Comparison of ENCODE assay signal across 18 cellular contexts in genomic region chr1:78280626-78281025, GRCh38.
DNase-seq lines count a peak whose midpoint lies in the region; ATAC-seq and TF ChIP-seq lines count a peak whose summit lies in the region.
"Had no signal": no experiment of that assay in that cellular context is flagged by ENCODE, and none has a peak within 500 bp of the region (broad histone marks: within the 10 kb centered on the region; RNA-seq: fewer than 3 reads in every experiment).

No MANE protein-coding gene starts in this region.

- H3K4me1 ChIP-seq in breast epithelium, result no peaks in the 10 kb centered on the region
- H3K4me1 ChIP-seq: A549 had no signal

- BruUV-seq in MCF 10A (replicated peaks; lab: Mats Ljungman, UMichigan), result no TSS peak

- no peaks in the 10 kb centered on the region for H3K9me3 ChIP-seq in breast epithelium
- H3K9me3 ChIP-seq: A549 had no signal

- no peak for TF ChIP-seq CTCF in MCF 10A (IDR thresholded peaks at IDR 0.05; ENCODE audit: unreplicated experiment)
- TF ChIP-seq CTCF in breast epithelium (IDR thresholded peaks at IDR 0.05), result no peak
- no peak for TF ChIP-seq CTCF in fibroblast of the aortic adventitia (IDR thresholded peaks at IDR 0.05; ENCODE audit: insufficient read depth, low read length)
- no peak for TF ChIP-seq CTCF in CD14-positive monocyte (IDR thresholded peaks at IDR 0.05)

- H3K36me3 Mint-ChIP-seq in MCF 10A (ENCODE audit: insufficient read depth, unreplicated experiment) (peaks cover 7% of the 10 kb centered on the region), CD14-positive monocyte (no peaks in the 10 kb centered on the region)
- H3K36me3 Mint-ChIP-seq: CD4-positive, alpha-beta memory T cell had no signal

- H3K27me3 Mint-ChIP-seq in MCF 10A (ENCODE audit: insufficient read depth, unreplicated experiment) (no peaks in the 10 kb centered on the region), CD14-positive monocyte (ENCODE audit: low read depth in 3 of 3) (peaks cover 0 to 1% (median 0%) of the 10 kb centered on the region in 3 donors)

- POLR2A ChIA-PET in MCF 10A (lab: Yijun Ruan, JAX), result interaction anchor here (0.9 to 2.3 kb wide), 4 partner anchors 23 to 113 kb away, joined by 3 to 8 read pairs (median 4); no protein-coding TSS in a partner anchor

- H3K36me3 ChIP-seq in breast epithelium, result no peaks in the 10 kb centered on the region

- H3K4me3 Mint-ChIP-seq in MCF 10A (ENCODE audit: unreplicated experiment) (no peak overlapping the region), CD14-positive monocyte (no peak overlapping the region)
- H3K4me3 Mint-ChIP-seq: CD4-positive, alpha-beta memory T cell had no signal

- CTCF ChIA-PET in MCF 10A (lab: Yijun Ruan, JAX), result no interaction called here

- intact Hi-C loops in MCF 10A (cut with micrococcal nuclease), result no loop called here
- intact Hi-C loops in breast epithelium (cut with DNase I; ENCODE audit: low total_unique reads), result loop anchor here (10.0 kb wide), 1 partner anchor 1814 kb away; no protein-coding TSS in a partner anchor
- intact Hi-C loops in CD14-positive monocyte (cut with micrococcal nuclease), result no loop called here

- peak; percentile 68 for DNase-seq in MCF 10A (ENCODE audit: unreplicated experiment)
- no peak for DNase-seq in breast epithelium (ENCODE audit: low spot score in 2 of 2)
- DNase-seq in dedifferentiated amniotic fluid mesenchymal stem cell (ENCODE audit: extremely low spot score), result peak; percentile 49
- peak; percentile 45 for DNase-seq in fibroblast of the aortic adventitia (ENCODE audit: low read depth)
- no peak for DNase-seq in CD14-positive monocyte (ENCODE audit: low spot score)
- DNase-seq in midbrain (lab: John Stamatoyannopoulos, UW), result no peak
- DNase-seq: AML-193; CD4-positive, alpha-beta memory T cell; DMS79 treated with DMSO at 0.1 percent for 48 hours; EL; HCEC 1CT had no signal

- no peak for TF ChIP-seq POLR2A in breast epithelium (IDR thresholded peaks at IDR 0.05)

- no peaks in the 10 kb centered on the region for H3K9me3 Mint-ChIP-seq in MCF 10A (ENCODE audit: unreplicated experiment)
- peaks cover 0 to 6% (median 2%) of the 10 kb centered on the region in 7 donors for H3K9me3 Mint-ChIP-seq in CD14-positive monocyte

- H3K4me3 ChIP-seq in breast epithelium, result no peak overlapping the region
- H3K4me3 ChIP-seq in fibroblast of the aortic adventitia (ENCODE audit: low read depth, low read length), result no peak overlapping the region
- H3K4me3 ChIP-seq: A549, GM12878, GM23248 had no signal

- no peak overlapping the region for H3K27ac ChIP-seq in breast epithelium
- H3K27ac ChIP-seq: 22Rv1, A549, C4-2B, GM23248, HL-60 had no signal

- H3K4me1 Mint-ChIP-seq in MCF 10A (ENCODE audit: insufficient read depth, unreplicated experiment), result peaks cover 45% of the 10 kb centered on the region
- peaks cover 1% of the 10 kb centered on the region for H3K4me1 Mint-ChIP-seq in CD14-positive monocyte
- H3K4me1 Mint-ChIP-seq: CD4-positive, alpha-beta memory T cell had no signal

- ATAC-seq in HG02610 (IDR thresholded peaks at IDR 0.05; ENCODE audit: unreplicated experiment), result no peak
- ATAC-seq: A549, GM12878 had no signal

- H3K27ac Mint-ChIP-seq in MCF 10A (ENCODE audit: low read depth, unreplicated experiment) (peak overlapping the region; percentile 73), CD14-positive monocyte (no peak overlapping the region)
- H3K27ac Mint-ChIP-seq: CD4-positive, alpha-beta memory T cell had no signal

- H3K27me3 ChIP-seq in breast epithelium, result no peaks in the 10 kb centered on the region

Comparison
In these comparisons a context has a peak if more than half of its experiments do, and no peak if none do; other contexts are left out.
1. DNase-seq: peak in MCF 10A (single experiment), dedifferentiated amniotic fluid mesenchymal stem cell (single experiment) and fibroblast of the aortic adventitia (single experiment); none in breast epithelium (0 of 2), CD14-positive monocyte (single experiment) and midbrain (single experiment).